ENCODE assay signal across 8 cellular contexts in genomic region chr1:154969741-154970452, GRCh38.
DNase-seq lines count a peak whose midpoint lies in the region; ATAC-seq and TF ChIP-seq lines count a peak whose summit lies in the region.

No MANE protein-coding gene starts in this region.

- TF ChIP-seq CTCF in HEK293 (tag by site-specific recombination; IDR thresholded peaks at IDR 0.05): no peak

- peaks cover 0 to 46% of the 10 kb centered on the region in 2 experiments; a peak in 1 of 3 replicates for H3K36me3 ChIP-seq in HEK293 (ENCODE audit: control insufficient read depth in 2 of 2, insufficient read depth in 1 of 2, low read length in 2 of 2)
- peaks cover 31% of the 10 kb centered on the region for H3K36me3 ChIP-seq in iPS-15b (ENCODE audit: control insufficient read depth, insufficient read depth, low read length)

- peak overlapping the region; percentile 28 for H3K9ac ChIP-seq in iPS-15b (ENCODE audit: low read depth, low read length)

- POLR2A ChIA-PET in HEK293 (lab: Yijun Ruan, JAX): interaction anchor here (1.1 to 6.0 kb wide), 9 partner anchors 8 to 81 kb away, joined by 4 to 69 read pairs (median 4); partner anchors contain the start of genes ADAM15, FLAD1, PBXIP1 and PMVK

- H3K4me1 ChIP-seq in HEK293 (ENCODE audit: control insufficient read depth, insufficient read depth, low read length): peaks cover 12% of the 10 kb centered on the region
- H3K4me1 ChIP-seq in iPS-15b (ENCODE audit: control insufficient read depth, insufficient read depth, low read length): peaks cover 7% of the 10 kb centered on the region

- no peak for DNase-seq in stimulated activated effector memory CD8-positive, alpha-beta T cell treated with anti-CD3 and anti-CD28 coated beads, Interleukin-12 subunit alpha, Interleukin-12 subunit beta, amount 100 ng/mL, for 72 hours (ENCODE audit: low spot score in 2 of 2)
- no peak for DNase-seq in NCI-H446 (lab: John Stamatoyannopoulos, UW)
- no peak for DNase-seq in DMS79 (lab: John Stamatoyannopoulos, UW)
- DNase-seq in NCI-H69 (lab: John Stamatoyannopoulos, UW): no peak
- no peak for DNase-seq in NCI-H510A treated with DMSO at 0.1 percent for 48 hours (lab: John Stamatoyannopoulos, UW)

- H3K4me3 Mint-ChIP-seq in stimulated activated effector memory CD8-positive, alpha-beta T cell treated with anti-CD3 and anti-CD28 coated beads, Interleukin-12 subunit alpha, Interleukin-12 subunit beta, amount 100 ng/mL, for 72 hours: no peak overlapping the region

- CTCF ChIA-PET in HEK293 (lab: Yijun Ruan, JAX): interaction anchor here (0.6 to 2.0 kb wide), 6 partner anchors 8 to 91 kb away, joined by 3 to 16 read pairs (median 6); partner anchors contain the start of gene PYGO2

- peak overlapping the region; percentile 93 for H3K27ac Mint-ChIP-seq in stimulated activated effector memory CD8-positive, alpha-beta T cell treated with anti-CD3 and anti-CD28 coated beads, Interleukin-12 subunit alpha, Interleukin-12 subunit beta, amount 100 ng/mL, for 72 hours

- H3K36me3 Mint-ChIP-seq in stimulated activated effector memory CD8-positive, alpha-beta T cell treated with anti-CD3 and anti-CD28 coated beads, Interleukin-12 subunit alpha, Interleukin-12 subunit beta, amount 100 ng/mL, for 72 hours: peaks cover 54% of the 10 kb centered on the region

- H3K9me3 ChIP-seq in HEK293 (ENCODE audit: control insufficient read depth, insufficient read depth, low read depth, low read length) (no peaks in the 10 kb centered on the region), iPS-15b (ENCODE audit: control insufficient read depth, insufficient read depth, low read length) (no peaks in the 10 kb centered on the region)

- peak overlapping the region; percentile 32; the same call in 1 of the 2 replicates for H3K27ac ChIP-seq in HEK293 (ENCODE audit: extremely low read depth, low read depth, low read length)
- H3K27ac ChIP-seq in angular gyrus (ENCODE audit: low read depth, low read length): peak overlapping the region; percentile 74

- no peaks in the 10 kb centered on the region for H3K9me3 Mint-ChIP-seq in stimulated activated effector memory CD8-positive, alpha-beta T cell treated with anti-CD3 and anti-CD28 coated beads, Interleukin-12 subunit alpha, Interleukin-12 subunit beta, amount 100 ng/mL, for 72 hours

- ATAC-seq in stimulated activated effector memory CD8-positive, alpha-beta T cell treated with anti-CD3 and anti-CD28 coated beads, Interleukin-12 subunit alpha, Interleukin-12 subunit beta, amount 100 ng/mL, for 72 hours: no peak

- H3K27me3 ChIP-seq in iPS-15b (ENCODE audit: control insufficient read depth, insufficient read depth, low read length): no peaks in the 10 kb centered on the region

- H3K4me1 Mint-ChIP-seq in stimulated activated effector memory CD8-positive, alpha-beta T cell treated with anti-CD3 and anti-CD28 coated beads, Interleukin-12 subunit alpha, Interleukin-12 subunit beta, amount 100 ng/mL, for 72 hours: peaks cover 59% of the 10 kb centered on the region

- H3K4me3 ChIP-seq in HEK293 (ENCODE audit: low read depth, low read length) (no peak overlapping the region), iPS-15b (ENCODE audit: low read depth, low read length) (peak overlapping the region; percentile 76)

TF ChIP-seq in HEK293, 187 proteins besides CTCF, POLR2A, EP300 and RAD21:
- TF ChIP-seq GLI2 (tag by site-specific recombination; IDR thresholded peaks at IDR 0.05; ENCODE audit: borderline replicate concordance, low read depth) (no peak), ZFHX2 (tag by site-specific recombination; conservative IDR thresholded peaks at IDR 0.05) (peak; percentile 53; the same call in 1 of the 2 replicates), GFI1B (tag by site-specific recombination; IDR thresholded peaks at IDR 0.05) (no peak), ZNF19 (tag by site-specific recombination; IDR thresholded peaks at IDR 0.05; ENCODE audit: low read depth) (no peak), EGR2 (tag by site-specific recombination; IDR thresholded peaks at IDR 0.05; ENCODE audit: low read depth) (peak; percentile 38; the same call in 1 of the 2 replicates)
TF ChIP-seq in HEK293: peak in this region for 2.
